1 cellular context compared by ENCODE assay signal in the genomic region with DNA sequence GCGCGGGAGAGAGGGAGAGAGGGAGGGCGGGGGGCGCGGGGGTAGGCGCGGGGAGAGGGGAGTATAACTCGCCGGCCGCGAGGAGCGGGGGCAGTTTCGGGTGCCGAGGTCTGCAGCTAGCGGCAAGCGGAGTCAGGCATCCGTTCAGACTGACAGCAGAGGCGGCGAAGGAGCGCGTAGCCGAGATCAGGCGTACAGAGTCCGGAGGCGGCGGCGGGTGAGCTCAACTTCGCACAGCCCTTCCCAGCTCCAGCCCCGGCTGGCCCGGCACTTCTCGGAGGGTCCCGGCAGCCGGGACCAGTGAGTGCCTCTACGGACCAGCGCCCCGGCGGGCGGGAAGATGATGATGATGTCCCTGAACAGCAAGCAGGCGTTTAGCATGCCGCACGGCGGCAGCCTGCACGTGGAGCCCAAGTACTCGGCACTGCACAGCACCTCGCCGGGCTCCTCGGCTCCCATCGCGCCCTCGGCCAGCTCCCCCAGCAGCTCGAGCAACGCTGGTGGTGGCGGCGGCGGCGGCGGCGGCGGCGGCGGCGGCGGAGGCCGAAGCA.
TF ChIP-seq lines count a peak whose summit lies in the region.

POU4F2 (plus strand) TSS at position 93 of the 551 bp plus-strand sequence; CDS start at position 341, 248 bp downstream.

TF ChIP-seq in WTC11, 78 proteins besides CTCF, POLR2A, EP300 and RAD21 (continued from another document):
- TF ChIP-seq, protein P1, sequence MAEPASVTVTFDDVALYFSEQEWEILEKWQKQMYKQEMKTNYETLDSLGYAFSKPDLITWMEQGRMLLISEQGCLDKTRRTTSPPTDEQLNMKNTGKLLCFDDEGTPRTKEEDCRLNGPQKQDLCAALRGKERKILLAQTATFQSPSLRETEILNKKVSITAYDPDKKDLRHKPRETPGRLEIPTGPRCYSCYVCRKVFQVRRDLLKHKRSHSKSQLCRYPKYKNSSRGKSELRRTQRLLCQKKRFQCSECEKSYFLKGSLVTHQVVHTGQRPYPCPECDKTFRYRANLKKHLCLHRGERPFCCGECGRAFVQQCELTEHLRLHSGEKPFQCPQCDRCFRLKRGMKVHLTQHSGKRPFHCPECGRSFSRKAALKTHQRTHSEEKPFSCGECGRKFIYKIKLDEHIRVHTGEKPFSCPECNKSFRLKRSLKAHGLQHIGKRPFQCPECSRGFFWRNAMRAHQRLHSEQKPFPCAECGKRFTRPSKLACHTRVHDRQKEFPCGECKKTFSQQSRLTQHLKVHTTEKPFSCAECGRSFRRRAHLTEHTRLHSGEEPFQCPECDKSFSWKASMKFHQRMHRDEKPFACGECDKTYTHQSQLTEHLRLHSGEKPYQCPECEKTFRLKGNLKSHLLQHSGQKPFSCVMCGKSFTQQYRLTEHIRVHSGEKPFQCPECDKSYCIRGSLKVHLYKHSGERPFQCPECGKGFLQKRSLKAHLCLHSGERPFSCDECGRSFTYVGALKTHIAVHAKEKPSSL (CRISPR knock-in tag; conservative IDR thresholded peaks at IDR 0.05), result no peak
- peak; percentile 42; the same call in 1 of the 2 replicates for TF ChIP-seq USF1 (CRISPR knock-in tag; IDR thresholded peaks at IDR 0.05)
- TF ChIP-seq ZNF281 (CRISPR knock-in tag; IDR thresholded peaks at IDR 0.05), result no peak
TF ChIP-seq in WTC11: peak in this region for 10.
